21 cellular contexts compared by ENCODE assay signal in the genomic region with DNA sequence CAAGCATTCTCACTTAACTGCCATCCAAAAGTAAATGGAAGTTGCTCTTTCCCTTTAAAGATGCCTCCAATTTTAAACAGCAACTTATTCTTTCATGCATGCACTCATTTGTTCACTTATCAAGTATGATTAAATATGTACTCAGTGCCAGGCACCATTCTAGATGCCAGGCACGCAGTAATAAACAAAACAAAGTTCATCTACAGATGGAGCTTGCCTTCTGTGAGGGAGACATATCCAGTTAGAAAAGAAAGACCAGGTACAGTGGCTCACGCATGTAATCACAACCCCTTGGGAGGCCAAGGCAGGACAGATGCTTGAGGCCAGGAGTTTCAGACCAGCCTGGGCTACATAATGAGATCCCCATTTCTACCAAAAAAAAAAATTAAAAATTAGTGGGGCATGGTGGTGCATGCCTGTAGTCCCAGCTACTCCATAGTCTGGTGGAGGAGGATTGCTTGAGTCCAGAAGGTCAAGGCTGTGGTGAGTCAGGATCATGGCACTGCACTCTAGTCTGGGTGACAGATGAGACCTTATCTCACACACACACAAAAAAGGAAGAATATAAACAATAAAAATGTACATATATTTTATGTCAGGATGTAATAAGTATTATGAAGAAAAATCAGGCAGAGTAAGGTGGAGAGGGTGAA. TPM values are rescaled to one million over a fixed set of nuclear protein-coding genes. Genes with fewer than 3 reads are reported as not detected.
A peak's percentile ranks its signal among the peaks of the same experiment; 100 is the strongest.
DNase-seq lines count a peak whose midpoint lies in the region; ATAC-seq, FAIRE-seq and TF ChIP-seq lines count a peak whose summit lies in the region.
"Had no signal": no experiment of that assay in that cellular context is flagged by ENCODE, and none has a peak within 500 bp of the region (broad histone marks: within the 10 kb centered on the region; RNA-seq: fewer than 3 reads in every experiment).

No MANE protein-coding gene starts in this region.

- intact Hi-C loops in Right ventricle myocardium inferior (cut with DNase I) (no loop called here), left cardiac atrium (cut with DNase I) (no loop called here), heart right ventricle (cut with DNase I) (no loop called here)

- H3K27ac ChIP-seq in heart right ventricle (peak overlapping the region in 4 of 10 donors; percentile 6 to 44 (median 10)), right atrium auricular region (no peak overlapping the region), small intestine (ENCODE audit: low read depth in 1 of 2, low read length in 1 of 2) (no peak overlapping the region)
- H3K27ac ChIP-seq: 22Rv1, BLaER1, C4-2B had no signal

- peaks cover 0 to 25% (median 13%) of the 10 kb centered on the region in 9 donors for H3K4me1 ChIP-seq in heart right ventricle
- H3K4me1 ChIP-seq in right atrium auricular region = no peaks in the 10 kb centered on the region
- H3K4me1 ChIP-seq in small intestine (ENCODE audit: control insufficient read depth in 2 of 2, insufficient read depth in 1 of 2, low read depth in 1 of 2, low read length in 1 of 2) = no peaks in the 10 kb centered on the region
- H3K4me1 ChIP-seq: BLaER1, Caco-2 had no signal

- DNase-seq in Right ventricle myocardium inferior (ENCODE audit: missing footprints) (no peak), left cardiac atrium (no peak), heart right ventricle (no peak), right atrium auricular region (ENCODE audit: low spot score) (no peak), small intestine (peak; percentile 24)
- DNase-seq in activated effector memory CD4-positive, alpha-beta T cell treated with Interleukin-2 at 50 U/mL for 16 hours = no peak
- DNase-seq: Caco-2; CD4-positive, CD25-positive, alpha-beta regulatory T cell; CD8-positive, alpha-beta T cell; DMS153; DND-41; GOT3; H9 had no signal

- H3K9me3 ChIP-seq in heart right ventricle = peaks cover 0 to 13% (median 0%) of the 10 kb centered on the region in 11 donors
- H3K9me3 ChIP-seq in right atrium auricular region = no peaks in the 10 kb centered on the region
- no peaks in the 10 kb centered on the region for H3K9me3 ChIP-seq in small intestine (ENCODE audit: control insufficient read depth, low read depth)

- H3K27me3 ChIP-seq in heart right ventricle (no peaks in the 10 kb centered on the region), right atrium auricular region (no peaks in the 10 kb centered on the region), small intestine (ENCODE audit: control insufficient read depth in 2 of 2, insufficient read depth in 2 of 2, low read length in 2 of 2) (no peaks in the 10 kb centered on the region)
- H3K27me3 ChIP-seq: BLaER1 had no signal

- TF ChIP-seq CTCF in heart right ventricle (IDR thresholded peaks at IDR 0.05) (no peak), right atrium auricular region (IDR thresholded peaks at IDR 0.05) (no peak)

- FAIRE-seq in small intestine (lab: Jason Lieb, UNC) = no peak
- FAIRE-seq: A204.1, G401.6, GM12892 had no signal

- H3K4me3 ChIP-seq in heart right ventricle = no peak overlapping the region
- no peak overlapping the region for H3K4me3 ChIP-seq in right atrium auricular region
- no peak overlapping the region for H3K4me3 ChIP-seq in small intestine (ENCODE audit: low read depth in 1 of 2, low read length in 2 of 2)
- H3K4me3 ChIP-seq: BLaER1 had no signal

- WGBS in heart right ventricle, 2 donors = 49 to 60% methylated on average over 2 of the region's 2 CpGs
- WGBS in small intestine, 3 donors = 14 to 67% (median 37%) methylated on average over 2 of the region's 2 CpGs

- peak; percentile 52 for ATAC-seq in Right ventricle myocardium inferior
- ATAC-seq in left cardiac atrium = no peak
- ATAC-seq in heart right ventricle = peak in 6 of 8 donors; percentile 42 to 89 (median 70)
- ATAC-seq: CD8-positive, alpha-beta T cell; HCT116 had no signal

- H3K36me3 ChIP-seq in heart right ventricle (no peaks in the 10 kb centered on the region), right atrium auricular region (no peaks in the 10 kb centered on the region), small intestine (ENCODE audit: control insufficient read depth in 2 of 2, insufficient read depth in 2 of 2, low read length in 2 of 2) (no peaks in the 10 kb centered on the region)
- H3K36me3 ChIP-seq: BLaER1 had no signal

RNA-seq across cellular contexts. Expression of gene CCDC141, which starts 19.2 kb away (rescaled TPM):
- 116 TPM for total RNA-seq in Right ventricle myocardium inferior
- total RNA-seq in left cardiac atrium = 10 to 100 TPM; 79.4 to 97.5 TPM
- 100 to 1,000 TPM; 138 to 379 (median 236) TPM for total RNA-seq in heart right ventricle
- 10 to 100 TPM in 1 of 2 donors, 1 to 10 TPM in 1; 5.2 to 15.2 TPM for polyA plus RNA-seq in heart right ventricle
- 100 to 1,000 TPM in 1 of 2 donors, 10 to 100 TPM in 1; 28.9 to 146 TPM for total RNA-seq in right atrium auricular region
- polyA plus RNA-seq in small intestine = under 1 TPM in 2 of 3 donors, not detected in 1; 0.27 TPM
- polyA plus RNA-seq: AG04450 had no signal

Comparison
In these comparisons a context has a peak if more than half of its experiments do, and no peak if none do; other contexts are left out.
1. ATAC-seq: peak in Right ventricle myocardium inferior (single experiment) and heart right ventricle (6 of 8); none in left cardiac atrium (0 of 2).